In the genomic region with DNA sequence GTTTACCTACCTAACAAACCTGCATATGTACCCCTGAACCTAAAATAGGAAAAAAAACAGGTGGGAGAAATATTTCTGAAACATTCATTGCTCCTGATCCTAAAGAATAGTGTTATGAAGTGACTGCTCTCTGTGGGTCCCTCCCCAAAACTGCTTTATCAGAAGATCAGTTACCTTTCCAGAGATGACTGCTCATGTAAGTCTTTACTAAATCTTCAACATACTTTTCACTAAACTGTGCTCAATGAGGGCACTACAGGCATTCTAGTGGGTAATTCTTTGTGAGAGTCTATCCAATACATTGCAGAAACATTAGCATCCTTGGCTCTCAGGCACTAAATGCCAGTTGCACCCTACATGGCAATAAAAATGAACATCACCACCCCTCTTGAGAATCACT, we compare ENCODE assay signal across 29 cellular contexts.
"Had no signal": no experiment of that assay in that cellular context is flagged by ENCODE, and none has a peak within 500 bp of the region (broad histone marks: within the 10 kb centered on the region; RNA-seq: fewer than 3 reads in every experiment).

No MANE protein-coding gene starts in this region.

- H3K27me3 Mint-ChIP-seq: stimulated activated memory B cell treated with anti-CD40 and anti-IgM and Interleukin-4, amounts not matched to agents 10 μg/mL and 1 μg/mL and 100 μg/mL, for 72 hours; stimulated activated naive CD8-positive, alpha-beta T cell treated with anti-CD3 and anti-CD28 coated beads, Interleukin-15, amount 100 ng/mL, for 72 hours had no signal

- H3K27ac ChIP-seq: body of pancreas, coronary artery, dorsolateral prefrontal cortex, foreskin keratinocyte, sigmoid colon, VCaP had no signal

- H3K9me3 ChIP-seq: body of pancreas, mucosa of descending colon, sigmoid colon, thyroid gland had no signal

- H3K27ac Mint-ChIP-seq: activated naive CD8-positive, alpha-beta T cell; activated T-cell treated with anti-CD3 and anti-CD28 coated beads, Interleukin-2, amount 50 U/mL, for 72 hours; natural killer cell treated with Interleukin-12 subunit alpha and Interleukin-12 subunit beta and Interleukin-15 and Interleukin-18, amount 100 ng/mL, for 72 hours; stimulated activated memory B cell treated with anti-CD40 and anti-IgM and Interleukin-4, amounts not matched to agents 10 μg/mL and 1 μg/mL and 100 μg/mL, for 72 hours; stimulated activated naive CD8-positive, alpha-beta T cell treated with anti-CD3 and anti-CD28 coated beads, Interleukin-15, amount 100 ng/mL, for 72 hours; T-helper 1 cell treated with Interleukin-12 subunit alpha and Interleukin-12 subunit beta and Interleukin-4 antibody, amounts not matched to agents 30 μg/mL and 1 μg/mL, for 36 hours had no signal

- H3K4me3 Mint-ChIP-seq: activated naive CD8-positive, alpha-beta T cell; activated T-cell treated with anti-CD3 and anti-CD28 coated beads, Interleukin-2, amount 50 U/mL, for 72 hours; natural killer cell treated with Interleukin-12 subunit alpha and Interleukin-12 subunit beta and Interleukin-15 and Interleukin-18, amount 100 ng/mL, for 72 hours; stimulated activated memory B cell treated with anti-CD40 and anti-IgM and Interleukin-4, amounts not matched to agents 10 μg/mL and 1 μg/mL and 100 μg/mL, for 72 hours; stimulated activated naive CD8-positive, alpha-beta T cell treated with anti-CD3 and anti-CD28 coated beads, Interleukin-15, amount 100 ng/mL, for 72 hours; T-helper 1 cell treated with Interleukin-12 subunit alpha and Interleukin-12 subunit beta and Interleukin-4 antibody, amounts not matched to agents 30 μg/mL and 1 μg/mL, for 36 hours had no signal

- H3K4me3 ChIP-seq: body of pancreas, dorsolateral prefrontal cortex, mucosa of descending colon, sigmoid colon, thyroid gland had no signal

- H3K36me3 ChIP-seq: sigmoid colon, thyroid gland had no signal

- DNase-seq: activated CD4-positive, alpha-beta T cell treated with anti-CD3 and anti-CD28 coated beads for 4 hours; activated CD4-positive, alpha-beta T cell treated with anti-CD3 and anti-CD28 coated beads, Interleukin-2, amount 50 U/mL, for 4 hours; activated naive CD4-positive, alpha-beta T cell treated with Interleukin-2 at 50 U/mL for 16 hours; activated T-cell treated with anti-CD3 and anti-CD28 coated beads for 4 hours; activated T-cell treated with anti-CD3 and anti-CD28 coated beads, Interleukin-2, amount 50 U/mL, for 72 hours; aorta; body of pancreas; cerebellar nuclear complex; dorsolateral prefrontal cortex; effector memory CD4-positive, alpha-beta T cell; foreskin keratinocyte; islet precursor cell; mesenchymal stem cell; mucosa of descending colon; sigmoid colon; small intestine; stimulated activated CD4-positive, alpha-beta T cell treated with anti-CD3 and anti-CD28 coated beads, Interleukin-1b, Interleukin-23, amount 100 ng/mL, for 48 hours; stimulated activated CD4-positive, alpha-beta T cell treated with anti-CD3 and anti-CD28 coated beads, Interleukin-4, amount 100 ng/mL, for 4 hours; stimulated activated CD8-positive, alpha-beta memory T cell treated with anti-CD3 and anti-CD28 coated beads, Interleukin-4, amount 100 ng/mL, for 48 hours; stimulated activated naive CD8-positive, alpha-beta T cell treated with anti-CD3 and anti-CD28 coated beads, Interleukin-15, amount 100 ng/mL, for 72 hours; SW 1271; T-helper 9 cell; thyroid gland had no signal

- H3K9me3 Mint-ChIP-seq: activated T-cell treated with anti-CD3 and anti-CD28 coated beads, Interleukin-2, amount 50 U/mL, for 72 hours; natural killer cell treated with Interleukin-12 subunit alpha and Interleukin-12 subunit beta and Interleukin-15 and Interleukin-18, amount 100 ng/mL, for 72 hours; stimulated activated memory B cell treated with anti-CD40 and anti-IgM and Interleukin-4, amounts not matched to agents 10 μg/mL and 1 μg/mL and 100 μg/mL, for 72 hours; stimulated activated naive CD8-positive, alpha-beta T cell treated with anti-CD3 and anti-CD28 coated beads, Interleukin-15, amount 100 ng/mL, for 72 hours; T-helper 1 cell treated with Interleukin-12 subunit alpha and Interleukin-12 subunit beta and Interleukin-4 antibody, amounts not matched to agents 30 μg/mL and 1 μg/mL, for 36 hours had no signal

- H3K4me1 Mint-ChIP-seq: stimulated activated memory B cell treated with anti-CD40 and anti-IgM and Interleukin-4, amounts not matched to agents 10 μg/mL and 1 μg/mL and 100 μg/mL, for 72 hours had no signal

- ATAC-seq: body of pancreas; foreskin keratinocyte; mucosa of descending colon; natural killer cell treated with Interleukin-12 subunit alpha and Interleukin-12 subunit beta and Interleukin-15 and Interleukin-18, amount 100 ng/mL, for 72 hours; stimulated activated memory B cell treated with anti-CD40 and anti-IgM and Interleukin-4, amounts not matched to agents 10 μg/mL and 1 μg/mL and 100 μg/mL, for 72 hours; stimulated activated naive CD8-positive, alpha-beta T cell treated with anti-CD3 and anti-CD28 coated beads, Interleukin-15, amount 100 ng/mL, for 72 hours had no signal

- H3K36me3 Mint-ChIP-seq: activated naive CD8-positive, alpha-beta T cell; natural killer cell treated with Interleukin-12 subunit alpha and Interleukin-12 subunit beta and Interleukin-15 and Interleukin-18, amount 100 ng/mL, for 72 hours; stimulated activated memory B cell treated with anti-CD40 and anti-IgM and Interleukin-4, amounts not matched to agents 10 μg/mL and 1 μg/mL and 100 μg/mL, for 72 hours had no signal

- H3K27me3 ChIP-seq: body of pancreas, dorsolateral prefrontal cortex, foreskin keratinocyte, sigmoid colon, thyroid gland had no signal

- H3K4me1 ChIP-seq: body of pancreas, foreskin keratinocyte, sigmoid colon, thyroid gland had no signal
